In the genomic region with DNA sequence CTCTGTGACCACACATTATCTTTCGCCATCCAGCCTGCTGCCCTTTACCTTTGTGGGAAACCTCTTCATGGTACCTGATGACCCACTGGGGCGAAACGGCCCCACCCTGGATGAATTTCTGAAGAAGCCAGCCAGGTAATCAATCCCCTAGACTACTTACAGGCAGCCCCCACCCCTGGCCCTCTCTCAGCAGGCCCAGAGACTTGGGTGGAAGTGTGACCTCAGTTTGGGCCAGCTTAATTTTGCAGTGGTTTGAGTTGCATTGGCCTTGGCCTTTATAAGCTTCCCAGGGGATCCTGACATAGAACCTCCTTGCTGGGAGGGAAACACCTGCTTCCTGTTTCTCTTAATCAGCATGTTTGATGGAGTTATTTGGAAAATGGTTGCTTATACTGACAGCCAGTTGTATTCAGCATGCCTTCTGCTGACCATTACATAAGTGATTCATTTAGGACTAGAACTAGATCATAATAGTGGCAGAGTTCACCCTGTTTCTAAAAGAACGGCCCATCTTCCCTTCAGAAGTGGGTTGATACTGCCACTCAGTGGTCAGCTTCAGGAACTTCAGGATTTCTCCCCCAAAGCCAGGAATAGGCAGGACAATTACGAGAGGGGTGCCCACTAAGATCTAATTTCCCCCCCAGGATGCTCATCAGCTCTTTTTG, we compare ENCODE assay signal across 7 cellular contexts. TPM values are rescaled to one million over a fixed set of nuclear protein-coding genes. Genes with fewer than 3 reads are reported as not detected.
DNase-seq lines count a peak whose midpoint lies in the region; ATAC-seq and TF ChIP-seq lines count a peak whose summit lies in the region.

No MANE protein-coding gene starts in this region.

- no peaks in the 10 kb centered on the region for H3K27me3 ChIP-seq in neutrophil

- H3K4me3 Mint-ChIP-seq in activated T-cell treated with anti-CD3 and anti-CD28 coated beads, Interleukin-2, amount 50 U/mL, for 4 hours = no peak overlapping the region

- H3K9me3 Mint-ChIP-seq in activated T-cell treated with anti-CD3 and anti-CD28 coated beads, Interleukin-2, amount 50 U/mL, for 4 hours = no peaks in the 10 kb centered on the region

- H3K36me3 ChIP-seq in neutrophil = peaks cover 89% of the 10 kb centered on the region

- H3K9me3 ChIP-seq in neutrophil = no peaks in the 10 kb centered on the region

- DNase-seq in ELR (ENCODE audit: low read depth) (peak; percentile 82), NCI-H460 (ENCODE audit: extremely low read depth, low read depth) (peak; percentile 77), fibroblast of the conjunctiva (ENCODE audit: low read depth) (peak; percentile 79)
- peak; percentile 35 for DNase-seq in activated T-cell treated with anti-CD3 and anti-CD28 coated beads, Interleukin-2, amount 50 U/mL, for 4 hours

- H3K36me3 Mint-ChIP-seq in activated T-cell treated with anti-CD3 and anti-CD28 coated beads, Interleukin-2, amount 50 U/mL, for 4 hours (ENCODE audit: insufficient read depth) = peaks cover 48% of the 10 kb centered on the region

- TF ChIP-seq CTCF in neutrophil (IDR thresholded peaks at IDR 0.05) = peak; percentile 81

- peaks cover 56% of the 10 kb centered on the region for H3K4me1 Mint-ChIP-seq in activated T-cell treated with anti-CD3 and anti-CD28 coated beads, Interleukin-2, amount 50 U/mL, for 4 hours (ENCODE audit: low read depth)

- H3K27me3 Mint-ChIP-seq in activated T-cell treated with anti-CD3 and anti-CD28 coated beads, Interleukin-2, amount 50 U/mL, for 4 hours (ENCODE audit: low read depth) = no peaks in the 10 kb centered on the region

- peak overlapping the region; percentile 50 for H3K27ac ChIP-seq in neutrophil

- peak; percentile 56 for ATAC-seq in HG02798 (IDR thresholded peaks at IDR 0.05; ENCODE audit: poor library complexity, unreplicated experiment)
- ATAC-seq in activated T-cell treated with anti-CD3 and anti-CD28 coated beads, Interleukin-2, amount 50 U/mL, for 4 hours = peak; percentile 45 to 55
- no peak for ATAC-seq in GM21381 (IDR thresholded peaks at IDR 0.05; ENCODE audit: unreplicated experiment)

- H3K4me1 ChIP-seq in neutrophil (ENCODE audit: control insufficient read depth in 1 of 2, insufficient read depth in 1 of 2, low read depth in 1 of 2, low read length in 1 of 2) = peaks cover 25 to 31% of the 10 kb centered on the region in 2 experiments

- H3K4me3 ChIP-seq in neutrophil (ENCODE audit: low read depth in 1 of 2, low read length in 1 of 2) = peak overlapping the region in 1 of 2 experiments; percentile 2

RNA-seq across cellular contexts. Expression of gene SDR39U1, which starts 6.1 kb away (rescaled TPM):
- total RNA-seq in NCI-H460 (2014; rRNA removed; shearing (Covaris generic)) = 22.6 and 24.7 TPM in 2 replicates
- polyA plus RNA-seq in NCI-H460 (2014; cell fraction: nucleus; rRNA removed) = 93.3 and 132 TPM in 2 replicates
- total RNA-seq in activated T-cell treated with anti-CD3 and anti-CD28 coated beads, Interleukin-2, amount 50 U/mL, for 4 hours = 10 to 100 TPM; 52.6 to 59.9 (median 59.4) TPM

RNA-seq across cellular contexts. Expression of gene KHNYN, which starts 6.7 kb away (rescaled TPM):
- 51.1 and 58.3 TPM in 2 replicates for total RNA-seq in NCI-H460 (2014; rRNA removed; shearing (Covaris generic))
- 73.9 and 92.0 TPM in 2 replicates for polyA plus RNA-seq in NCI-H460 (2014; cell fraction: nucleus; rRNA removed)
- total RNA-seq in activated T-cell treated with anti-CD3 and anti-CD28 coated beads, Interleukin-2, amount 50 U/mL, for 4 hours = 10 to 100 TPM; 53.2 to 65.1 (median 56.5) TPM

RNA-seq across cellular contexts. Expression of gene CBLN3, which starts 7.0 kb away (rescaled TPM):
- total RNA-seq in NCI-H460 (2014; rRNA removed; shearing (Covaris generic)) = 1.1 and 1.2 TPM in 2 replicates
- polyA plus RNA-seq in NCI-H460 (2014; cell fraction: nucleus; rRNA removed) = 0.69 and 2.9 TPM in 2 replicates
- 1 to 10 TPM; 3.1 to 5.6 (median 3.6) TPM for total RNA-seq in activated T-cell treated with anti-CD3 and anti-CD28 coated beads, Interleukin-2, amount 50 U/mL, for 4 hours

RNA-seq across cellular contexts. Expression of gene NYNRIN, which starts 37.7 kb away (rescaled TPM):
- 0.12 and 0.17 TPM in 2 replicates for total RNA-seq in NCI-H460 (2014; rRNA removed; shearing (Covaris generic))
- polyA plus RNA-seq in NCI-H460 (2014; cell fraction: nucleus; rRNA removed) = 0.10 and 0.15 TPM in 2 replicates
- under 1 TPM in 2 of 3 donors, not detected in 1; 0.03 to 0.05 TPM for total RNA-seq in activated T-cell treated with anti-CD3 and anti-CD28 coated beads, Interleukin-2, amount 50 U/mL, for 4 hours
